ENCODE assay signal across 10 cellular contexts in the genomic region with DNA sequence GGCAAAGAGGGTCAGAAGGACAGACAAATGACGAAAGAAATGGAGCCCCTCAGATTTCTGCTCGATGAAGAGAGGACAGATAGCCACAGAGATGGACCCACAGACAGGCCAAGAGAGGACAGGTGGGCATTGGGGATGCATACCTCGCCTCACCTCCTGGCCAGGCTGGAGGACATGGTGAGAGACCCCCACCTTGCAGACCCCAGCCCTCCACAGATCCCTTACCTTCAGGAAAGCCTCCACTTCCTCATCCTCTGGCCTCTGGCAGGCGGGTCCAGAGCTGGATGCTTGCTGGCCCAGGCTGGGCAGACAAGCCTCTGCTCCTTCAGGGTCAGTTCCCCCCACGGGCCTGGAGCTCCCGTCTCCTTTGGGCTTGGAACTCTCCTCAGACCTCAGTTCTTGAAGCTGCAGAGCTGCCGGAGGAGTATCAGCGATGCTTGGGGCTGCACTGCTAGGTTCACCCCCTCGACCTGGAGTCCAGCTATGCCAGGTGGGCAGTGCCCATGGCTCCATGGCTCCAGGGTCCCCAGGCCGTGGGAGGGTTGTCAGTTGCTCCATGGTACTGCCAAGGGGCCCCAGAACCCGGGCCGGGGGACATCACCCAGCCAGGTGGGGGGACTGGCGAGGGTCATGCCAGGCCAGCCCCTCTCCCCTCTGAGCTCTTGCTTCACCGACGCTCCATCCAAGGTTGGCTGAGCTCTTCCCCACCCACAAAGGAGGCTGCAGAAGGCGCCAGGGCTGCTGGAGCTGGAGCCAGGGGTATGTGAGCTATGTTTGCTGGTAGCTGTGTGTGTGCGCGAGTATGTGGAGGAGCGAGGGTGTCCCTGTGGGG. TPM values are rescaled to one million over a fixed set of nuclear protein-coding genes. Genes with fewer than 3 reads are reported as not detected.
A peak's percentile ranks its signal among the peaks of the same experiment; 100 is the strongest.
DNase-seq lines count a peak whose midpoint lies in the region; ATAC-seq and TF ChIP-seq lines count a peak whose summit lies in the region.
"Had no signal": no experiment of that assay in that cellular context is flagged by ENCODE, and none has a peak within 500 bp of the region (broad histone marks: within the 10 kb centered on the region; RNA-seq: fewer than 3 reads in every experiment).

No MANE protein-coding gene starts in this region.

- H3K36me3 ChIP-seq in OCI-LY3 (replicated peaks; ENCODE audit: low read depth, low read length) (peaks cover 28% of the 10 kb centered on the region), uterus (no peaks in the 10 kb centered on the region)

- peak overlapping the region; percentile 99 for H3K4me3 Mint-ChIP-seq in activated naive CD4-positive, alpha-beta T cell treated with anti-CD3 and anti-CD28 coated beads, Interleukin-2, amount 10 ng/mL, durations not matched to agents 7 days and 5 days
- peak overlapping the region; percentile 90 to 100 for H3K4me3 Mint-ChIP-seq in effector memory CD8-positive, alpha-beta T cell

- H3K27ac ChIP-seq in OCI-LY3 (ENCODE audit: low read length) (peak overlapping the region; percentile 99), temporal lobe (ENCODE audit: low read depth, low read length) (peak overlapping the region; percentile 58), uterus (no peak overlapping the region)

- ATAC-seq in effector memory CD8-positive, alpha-beta T cell (replicated peaks): no peak
- ATAC-seq in GM21423 (IDR thresholded peaks at IDR 0.05; ENCODE audit: unreplicated experiment): no peak

- no peaks in the 10 kb centered on the region for H3K27me3 ChIP-seq in OCI-LY3 (ENCODE audit: low read depth, low read length)
- no peaks in the 10 kb centered on the region for H3K27me3 ChIP-seq in uterus

- H3K27ac Mint-ChIP-seq in activated naive CD4-positive, alpha-beta T cell treated with anti-CD3 and anti-CD28 coated beads, Interleukin-2, amount 10 ng/mL, durations not matched to agents 7 days and 5 days: peak overlapping the region; percentile 87
- peak overlapping the region; percentile 92 to 95 for H3K27ac Mint-ChIP-seq in effector memory CD8-positive, alpha-beta T cell

- peaks cover 42% of the 10 kb centered on the region for H3K27me3 Mint-ChIP-seq in activated naive CD4-positive, alpha-beta T cell treated with anti-CD3 and anti-CD28 coated beads, Interleukin-2, amount 10 ng/mL, durations not matched to agents 7 days and 5 days
- no peaks in the 10 kb centered on the region for H3K27me3 Mint-ChIP-seq in effector memory CD8-positive, alpha-beta T cell

- H3K79me2 ChIP-seq in OCI-LY3 (ENCODE audit: low read length): peaks cover 31% of the 10 kb centered on the region

- peaks cover 30% of the 10 kb centered on the region for H3K4me1 ChIP-seq in OCI-LY3 (ENCODE audit: low read length)
- no peaks in the 10 kb centered on the region for H3K4me1 ChIP-seq in uterus

- H3K36me3 Mint-ChIP-seq in activated naive CD4-positive, alpha-beta T cell treated with anti-CD3 and anti-CD28 coated beads, Interleukin-2, amount 10 ng/mL, durations not matched to agents 7 days and 5 days: peaks cover 40% of the 10 kb centered on the region
- H3K36me3 Mint-ChIP-seq in effector memory CD8-positive, alpha-beta T cell (ENCODE audit: insufficient read depth): peaks cover 66% of the 10 kb centered on the region

- intact Hi-C loops in uterus (cut with DNase I; ENCODE audit: low total_unique reads): no loop called here

- no peaks in the 10 kb centered on the region for H3K9me3 Mint-ChIP-seq in activated naive CD4-positive, alpha-beta T cell treated with anti-CD3 and anti-CD28 coated beads, Interleukin-2, amount 10 ng/mL, durations not matched to agents 7 days and 5 days
- H3K9me3 Mint-ChIP-seq in effector memory CD8-positive, alpha-beta T cell: no peaks in the 10 kb centered on the region

- no peak overlapping the region for H2AFZ ChIP-seq in OCI-LY3 (ENCODE audit: low read depth, low read length)

- CTCF ChIA-PET in activated naive CD4-positive, alpha-beta T cell treated with anti-CD3 and anti-CD28 coated beads, Interleukin-2, amount 10 ng/mL, durations not matched to agents 7 days and 5 days (lab: Charles Lee): interaction anchor here (0.8 to 4.0 kb wide), 10 partner anchors 9 to 105 kb away, joined by 3 to 42 read pairs (median 7); a partner anchor contains a TSS

- peaks cover 30% of the 10 kb centered on the region for H3K4me1 Mint-ChIP-seq in activated naive CD4-positive, alpha-beta T cell treated with anti-CD3 and anti-CD28 coated beads, Interleukin-2, amount 10 ng/mL, durations not matched to agents 7 days and 5 days
- H3K4me1 Mint-ChIP-seq in effector memory CD8-positive, alpha-beta T cell (ENCODE audit: low read depth in 2 of 2): peaks cover 59 to 62% of the 10 kb centered on the region in 2 donors

- peak overlapping the region; percentile 26; the same call in 1 of the 2 replicates for H3K9ac ChIP-seq in OCI-LY3 (ENCODE audit: low read length)

- TF ChIP-seq CTCF in OCI-LY3 (IDR thresholded peaks at IDR 0.05; ENCODE audit: low read depth, low read length) (no peak), uterus (IDR thresholded peaks at IDR 0.05) (no peak)

- TF ChIP-seq POLR2A in uterus (IDR thresholded peaks at IDR 0.05): no peak

- peaks cover 47% of the 10 kb centered on the region for H4K20me1 ChIP-seq in OCI-LY3 (ENCODE audit: insufficient read depth, low read length)

- H3K4me2 ChIP-seq in OCI-LY3 (ENCODE audit: low read length): peak overlapping the region; percentile 92

- H3K9me3 ChIP-seq in OCI-LY3 (ENCODE audit: insufficient read depth, low read length) (no peaks in the 10 kb centered on the region; the same call in 1 of the 2 replicates), uterus (no peaks in the 10 kb centered on the region)

- peak overlapping the region; percentile 96; the same call in 1 of the 2 replicates for H3K4me3 ChIP-seq in OCI-LY3 (ENCODE audit: low read length)
- no peak overlapping the region for H3K4me3 ChIP-seq in uterus

- DNase-seq in activated naive CD4-positive, alpha-beta T cell treated with anti-CD3 and anti-CD28 coated beads, Interleukin-2, amount 10 ng/mL, durations not matched to agents 7 days and 5 days: no peak
- no peak for DNase-seq in activated naive CD4-positive, alpha-beta T cell treated with anti-CD3 and anti-CD28 coated beads, Interleukin-2, amount 50 U/mL, for 16 hours
- DNase-seq in effector memory CD8-positive, alpha-beta T cell: no peak
- DNase-seq in SHP77 (lab: John Stamatoyannopoulos, UW) (no peak), uterus (no peak)

RNA-seq across cellular contexts. Expression of a gene that starts 1.0 kb away (rescaled TPM):
- 32.5 TPM for total RNA-seq in temporal lobe
- 10 to 100 TPM in 3 of 4 donors, under 1 TPM in 1; 0.59 to 43.7 (median 32.4) TPM for total RNA-seq in uterus
- total RNA-seq: dermis microvascular lymphatic vessel endothelial cell had no signal

RNA-seq across cellular contexts. Expression of a gene that starts 24.4 kb away (rescaled TPM):
- total RNA-seq in temporal lobe (31.7 TPM), uterus (100 to 1,000 TPM in 2 of 4 donors, 10 to 100 TPM in 2; 31.1 to 267 (median 98.1) TPM)

RNA-seq across cellular contexts. Expression of a gene that starts 46.8 kb away (rescaled TPM):
- 2.5 TPM for total RNA-seq in temporal lobe
- 10 to 100 TPM in 1 of 4 donors, under 1 TPM in 1, not detected in 2; 0.79 to 21.7 TPM for total RNA-seq in uterus
- total RNA-seq: activated CD8-positive, alpha-beta memory T cell treated with anti-CD3 and anti-CD28 coated beads for 36 hours; dermis microvascular lymphatic vessel endothelial cell had no signal

Comparison
In these comparisons a context has a peak if more than half of its experiments do, and no peak if none do; other contexts are left out.
1. H3K27ac ChIP-seq: peak in OCI-LY3 (single experiment) and temporal lobe (single experiment); none in uterus (0 of 2).